Comparison of ENCODE assay signal across 2 cellular contexts in the genomic region with DNA sequence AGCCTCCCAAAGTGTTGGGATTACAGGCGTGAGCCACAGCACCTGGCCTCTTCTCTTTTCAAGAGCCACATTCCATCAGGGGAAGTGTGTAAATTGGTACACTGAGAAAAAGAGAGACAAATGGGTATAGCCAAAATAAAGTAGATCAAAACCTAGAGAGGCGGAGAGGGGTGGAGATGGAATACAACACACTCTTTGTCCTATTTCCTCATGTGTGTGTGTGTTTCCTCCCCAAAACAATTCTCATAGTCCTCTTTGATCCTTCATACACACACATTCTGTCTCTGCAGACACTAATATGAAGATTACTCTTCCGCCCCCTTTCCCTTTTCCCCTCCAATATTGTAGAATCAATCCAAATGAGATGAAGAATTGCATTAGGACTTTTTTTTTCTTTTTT.
TF ChIP-seq lines count a peak whose summit lies in the region.

No MANE protein-coding gene starts in this region.

TF ChIP-seq in HepG2, 621 proteins besides CTCF, POLR2A, EP300 and RAD21:
- TF ChIP-seq SOX13 (IDR thresholded peaks at IDR 0.05) (no peak), SOX13 (CRISPR knock-in tag; conservative IDR thresholded peaks at IDR 0.05 in 1 of 2, IDR thresholded peaks at IDR 0.05 in 1 of 2) (peak in 1 of 2 experiments; percentile 72; a peak in 2 of 4 replicates), ZNF549 (CRISPR knock-in tag; IDR thresholded peaks at IDR 0.05) (no peak), SOX5 (CRISPR knock-in tag; IDR thresholded peaks at IDR 0.05; ENCODE audit: borderline replicate concordance) (peak; percentile 15; the same call in 1 of the 2 replicates), MAFG (CRISPR knock-in tag; IDR thresholded peaks at IDR 0.05) (no peak), SP5 (CRISPR knock-in tag; IDR thresholded peaks at IDR 0.05; ENCODE audit: borderline replicate concordance, low read depth) (peak; percentile 51; the same call in 1 of the 2 replicates), CENPT (CRISPR knock-in tag; IDR thresholded peaks at IDR 0.05; ENCODE audit: low read depth) (no peak), ZNF510 (CRISPR knock-in tag; IDR thresholded peaks at IDR 0.05; ENCODE audit: low read depth) (no peak)
- TF ChIP-seq, protein P1, sequence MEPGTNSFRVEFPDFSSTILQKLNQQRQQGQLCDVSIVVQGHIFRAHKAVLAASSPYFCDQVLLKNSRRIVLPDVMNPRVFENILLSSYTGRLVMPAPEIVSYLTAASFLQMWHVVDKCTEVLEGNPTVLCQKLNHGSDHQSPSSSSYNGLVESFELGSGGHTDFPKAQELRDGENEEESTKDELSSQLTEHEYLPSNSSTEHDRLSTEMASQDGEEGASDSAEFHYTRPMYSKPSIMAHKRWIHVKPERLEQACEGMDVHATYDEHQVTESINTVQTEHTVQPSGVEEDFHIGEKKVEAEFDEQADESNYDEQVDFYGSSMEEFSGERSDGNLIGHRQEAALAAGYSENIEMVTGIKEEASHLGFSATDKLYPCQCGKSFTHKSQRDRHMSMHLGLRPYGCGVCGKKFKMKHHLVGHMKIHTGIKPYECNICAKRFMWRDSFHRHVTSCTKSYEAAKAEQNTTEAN (CRISPR knock-in tag; conservative IDR thresholded peaks at IDR 0.05), result 0 out of 2 replicates have a peak, but pooled peaks have one; percentile 41
- TF ChIP-seq, protein P2, sequence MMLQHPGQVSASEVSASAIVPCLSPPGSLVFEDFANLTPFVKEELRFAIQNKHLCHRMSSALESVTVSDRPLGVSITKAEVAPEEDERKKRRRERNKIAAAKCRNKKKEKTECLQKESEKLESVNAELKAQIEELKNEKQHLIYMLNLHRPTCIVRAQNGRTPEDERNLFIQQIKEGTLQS (CRISPR knock-in tag; IDR thresholded peaks at IDR 0.05), result no peak

TF ChIP-seq in K562, 482 proteins besides CTCF, POLR2A, EP300 and RAD21:
- TF ChIP-seq POLR2B (IDR thresholded peaks at IDR 0.05; ENCODE audit: low read depth, partially characterized antibody) (no peak), ZNF184 (CRISPR knock-in tag; IDR thresholded peaks at IDR 0.05) (no peak)
- TF ChIP-seq, protein P3, sequence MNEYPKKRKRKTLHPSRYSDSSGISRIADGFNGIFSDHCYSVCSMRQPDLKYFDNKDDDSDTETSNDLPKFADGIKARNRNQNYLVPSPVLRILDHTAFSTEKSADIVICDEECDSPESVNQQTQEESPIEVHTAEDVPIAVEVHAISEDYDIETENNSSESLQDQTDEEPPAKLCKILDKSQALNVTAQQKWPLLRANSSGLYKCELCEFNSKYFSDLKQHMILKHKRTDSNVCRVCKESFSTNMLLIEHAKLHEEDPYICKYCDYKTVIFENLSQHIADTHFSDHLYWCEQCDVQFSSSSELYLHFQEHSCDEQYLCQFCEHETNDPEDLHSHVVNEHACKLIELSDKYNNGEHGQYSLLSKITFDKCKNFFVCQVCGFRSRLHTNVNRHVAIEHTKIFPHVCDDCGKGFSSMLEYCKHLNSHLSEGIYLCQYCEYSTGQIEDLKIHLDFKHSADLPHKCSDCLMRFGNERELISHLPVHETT (CRISPR knock-in tag; conservative IDR thresholded peaks at IDR 0.05 in 1 of 2, IDR thresholded peaks at IDR 0.05 in 1 of 2), result no peak
- TF ChIP-seq, protein P4, sequence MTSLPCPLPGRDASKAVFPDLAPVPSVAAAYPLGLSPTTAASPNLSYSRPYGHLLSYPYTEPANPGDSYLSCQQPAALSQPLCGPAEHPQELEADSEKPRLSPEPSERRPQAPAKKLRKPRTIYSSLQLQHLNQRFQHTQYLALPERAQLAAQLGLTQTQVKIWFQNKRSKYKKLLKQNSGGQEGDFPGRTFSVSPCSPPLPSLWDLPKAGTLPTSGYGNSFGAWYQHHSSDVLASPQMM (CRISPR knock-in tag; IDR thresholded peaks at IDR 0.05), result no peak
- TF ChIP-seq, protein P5, sequence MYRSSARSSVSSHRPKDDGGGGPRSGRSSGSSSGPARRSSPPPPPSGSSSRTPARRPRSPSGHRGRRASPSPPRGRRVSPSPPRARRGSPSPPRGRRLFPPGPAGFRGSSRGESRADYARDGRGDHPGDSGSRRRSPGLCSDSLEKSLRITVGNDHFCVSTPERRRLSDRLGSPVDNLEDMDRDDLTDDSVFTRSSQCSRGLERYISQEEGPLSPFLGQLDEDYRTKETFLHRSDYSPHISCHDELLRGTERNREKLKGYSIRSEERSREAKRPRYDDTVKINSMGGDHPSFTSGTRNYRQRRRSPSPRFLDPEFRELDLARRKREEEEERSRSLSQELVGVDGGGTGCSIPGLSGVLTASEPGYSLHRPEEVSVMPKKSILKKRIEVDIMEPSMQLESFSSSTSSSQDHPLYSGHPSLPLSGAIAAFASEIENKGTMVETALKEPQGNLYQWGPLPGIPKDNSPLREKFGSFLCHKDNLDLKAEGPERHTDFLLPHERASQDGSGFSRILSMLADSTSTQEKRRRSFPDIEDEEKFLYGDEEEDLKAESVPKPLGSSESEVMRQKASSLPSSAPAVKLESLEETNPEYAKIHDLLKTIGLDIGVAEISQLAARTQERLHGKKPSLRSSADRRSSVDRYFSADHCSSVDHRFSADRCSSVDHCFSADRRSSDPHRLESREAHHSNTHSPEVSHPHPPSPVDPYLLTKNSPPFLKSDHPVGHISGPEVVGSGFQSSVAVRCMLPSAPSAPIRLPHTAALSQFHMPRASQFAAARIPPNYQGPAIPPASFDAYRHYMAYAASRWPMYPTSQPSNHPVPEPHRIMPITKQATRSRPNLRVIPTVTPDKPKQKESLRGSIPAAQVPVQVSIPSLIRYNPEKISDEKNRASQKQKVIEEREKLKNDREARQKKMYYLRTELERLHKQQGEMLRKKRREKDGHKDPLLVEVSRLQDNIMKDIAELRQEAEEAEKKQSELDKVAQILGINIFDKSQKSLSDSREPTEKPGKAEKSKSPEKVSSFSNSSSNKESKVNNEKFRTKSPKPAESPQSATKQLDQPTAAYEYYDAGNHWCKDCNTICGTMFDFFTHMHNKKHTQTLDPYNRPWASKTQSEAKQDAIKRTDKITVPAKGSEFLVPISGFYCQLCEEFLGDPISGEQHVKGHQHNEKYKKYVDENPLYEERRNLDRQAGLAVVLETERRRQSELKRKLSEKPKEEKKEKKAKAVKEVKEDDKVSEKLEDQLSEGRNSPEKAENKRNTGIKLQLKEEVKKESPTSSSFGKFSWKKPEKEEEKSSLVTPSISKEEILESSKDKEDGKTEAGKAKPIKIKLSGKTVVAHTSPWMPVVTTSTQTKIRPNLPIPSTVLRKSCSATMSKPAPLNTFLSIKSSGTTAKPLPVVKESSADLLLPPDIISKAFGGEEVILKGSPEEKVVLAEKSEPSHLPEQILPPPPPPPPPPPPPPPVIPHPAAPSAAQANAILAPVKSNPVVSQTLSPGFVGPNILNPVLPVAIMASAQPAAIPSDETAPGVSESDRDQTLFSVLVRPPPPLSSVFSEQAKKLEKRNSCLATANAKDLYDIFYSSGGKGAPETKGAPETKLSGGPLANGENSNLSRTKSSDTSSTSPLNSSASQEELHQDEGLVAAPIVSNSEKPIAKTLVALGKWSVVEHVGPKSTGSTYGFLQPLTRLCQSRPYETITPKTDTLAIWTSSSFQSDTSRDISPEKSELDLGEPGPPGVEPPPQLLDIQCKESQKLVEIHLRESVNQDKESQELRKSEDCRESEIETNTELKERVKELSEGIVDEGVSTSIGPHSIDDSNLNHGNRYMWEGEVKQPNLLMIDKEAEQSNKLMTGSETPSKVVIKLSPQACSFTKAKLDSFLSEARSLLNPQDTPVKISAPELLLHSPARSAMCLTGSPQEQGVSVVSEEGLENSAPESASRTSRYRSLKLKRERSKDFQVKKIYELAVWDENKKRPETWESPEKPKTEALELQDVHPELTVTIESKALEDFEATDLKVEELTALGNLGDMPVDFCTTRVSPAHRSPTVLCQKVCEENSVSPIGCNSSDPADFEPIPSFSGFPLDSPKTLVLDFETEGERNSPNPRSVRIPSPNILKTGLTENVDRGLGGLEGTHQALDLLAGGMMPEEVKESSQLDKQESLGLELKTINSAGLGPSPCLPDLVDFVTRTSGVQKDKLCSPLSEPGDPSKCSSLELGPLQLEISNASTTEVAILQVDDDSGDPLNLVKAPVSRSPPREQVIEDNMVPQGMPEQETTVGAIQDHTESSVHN (IDR thresholded peaks at IDR 0.05; ENCODE audit: borderline replicate concordance in 1 of 2, low read depth in 1 of 2), result no peak
TF ChIP-seq in K562: peak in this region for 0.
